ENCODE assay signal across 9 cellular contexts in the genomic region with DNA sequence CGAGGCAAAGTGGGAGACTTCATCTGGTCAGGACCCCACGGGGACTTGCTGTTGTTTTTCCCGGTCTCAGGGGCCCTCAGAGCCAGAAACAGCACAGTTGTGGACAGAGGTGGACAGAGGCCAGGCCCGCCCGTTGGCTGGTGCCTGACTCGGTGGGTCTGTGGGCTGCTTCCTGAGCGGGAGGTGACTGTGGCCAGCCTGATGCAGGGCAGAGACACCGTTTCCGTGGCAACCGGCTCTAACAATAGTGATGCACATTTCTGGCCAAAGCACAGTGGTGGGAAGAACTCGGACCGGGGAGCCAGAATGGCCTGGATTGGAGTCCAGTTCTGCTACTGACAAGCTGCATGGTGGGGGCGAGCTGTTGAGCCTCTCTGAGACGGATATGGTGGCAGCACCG. TPM values are rescaled to one million over a fixed set of nuclear protein-coding genes. Genes with fewer than 3 reads are reported as not detected.
A peak's percentile ranks its signal among the peaks of the same experiment; 100 is the strongest.
DNase-seq lines count a peak whose midpoint lies in the region; ATAC-seq and TF ChIP-seq lines count a peak whose summit lies in the region.
"Had no signal": no experiment of that assay in that cellular context is flagged by ENCODE, and none has a peak within 500 bp of the region (broad histone marks: within the 10 kb centered on the region; RNA-seq: fewer than 3 reads in every experiment).

No MANE protein-coding gene starts in this region.

- WGBS in thymus = 87% methylated on average over 15 of the region's 15 CpGs

- H3K9me3 ChIP-seq in thymus (ENCODE audit: control insufficient read depth) = no peaks in the 10 kb centered on the region

- POLR2A ChIA-PET in MCF 10A (lab: Yijun Ruan, JAX) = interaction anchor here (1.2 kb wide), 3 partner anchors 9 to 451 kb away, joined by 3 to 4 read pairs (median 4); no protein-coding TSS in a partner anchor

- peaks cover 6% of the 10 kb centered on the region for H3K27me3 Mint-ChIP-seq in activated CD8-positive, alpha-beta memory T cell treated with anti-CD3 and anti-CD28 coated beads, Interleukin-2, amount 10 ng/mL, durations not matched to agents 7 days and 5 days
- H3K27me3 Mint-ChIP-seq in MCF 10A (ENCODE audit: insufficient read depth, unreplicated experiment) = no peaks in the 10 kb centered on the region

- no peaks in the 10 kb centered on the region for H3K36me3 ChIP-seq in thymus (ENCODE audit: control insufficient read depth, insufficient read depth)

- H3K4me3 ChIP-seq in thymus (ENCODE audit: low read length) = no peak overlapping the region

- no peaks in the 10 kb centered on the region for H3K9me3 Mint-ChIP-seq in activated CD8-positive, alpha-beta memory T cell treated with anti-CD3 and anti-CD28 coated beads, Interleukin-2, amount 10 ng/mL, durations not matched to agents 7 days and 5 days (ENCODE audit: low read depth)
- H3K9me3 Mint-ChIP-seq in MCF 10A (ENCODE audit: unreplicated experiment) = no peaks in the 10 kb centered on the region

- CTCF ChIA-PET in activated CD8-positive, alpha-beta memory T cell treated with anti-CD3 and anti-CD28 coated beads, Interleukin-2, amount 10 ng/mL, durations not matched to agents 7 days and 5 days (lab: Charles Lee) = interaction anchor here (1.0 to 1.5 kb wide), 2 partner anchors 10 to 32 kb away, joined by 3 to 4 read pairs; no protein-coding TSS in a partner anchor
- CTCF ChIA-PET in MCF 10A (lab: Yijun Ruan, JAX) = interaction anchor here (0.6 to 1.0 kb wide), 3 partner anchors 13 to 250 kb away, joined by 3 to 5 read pairs (median 4); no protein-coding TSS in a partner anchor

- ATAC-seq in activated CD8-positive, alpha-beta memory T cell treated with anti-CD3 and anti-CD28 coated beads, Interleukin-2, amount 10 ng/mL, durations not matched to agents 7 days and 5 days = no peak

- H3K27ac Mint-ChIP-seq in activated CD8-positive, alpha-beta memory T cell treated with anti-CD3 and anti-CD28 coated beads, Interleukin-2, amount 10 ng/mL, durations not matched to agents 7 days and 5 days = peak overlapping the region; percentile 85
- H3K27ac Mint-ChIP-seq in MCF 10A (ENCODE audit: low read depth, unreplicated experiment) = peak overlapping the region; percentile 21
- H3K27ac Mint-ChIP-seq: memory B cell had no signal

- intact Hi-C loops in MCF 10A (cut with micrococcal nuclease) = no loop called here

- H3K4me1 Mint-ChIP-seq in activated CD8-positive, alpha-beta memory T cell treated with anti-CD3 and anti-CD28 coated beads, Interleukin-2, amount 10 ng/mL, durations not matched to agents 7 days and 5 days = peaks cover 31% of the 10 kb centered on the region
- H3K4me1 Mint-ChIP-seq in MCF 10A (ENCODE audit: insufficient read depth, unreplicated experiment) = peaks cover 22% of the 10 kb centered on the region
- H3K4me1 Mint-ChIP-seq: memory B cell had no signal

- no peaks in the 10 kb centered on the region for H3K27me3 ChIP-seq in thymus (ENCODE audit: control insufficient read depth, insufficient read depth)

- TF ChIP-seq CTCF in MCF 10A (IDR thresholded peaks at IDR 0.05; ENCODE audit: unreplicated experiment) = no peak

- H3K4me3 Mint-ChIP-seq in activated CD8-positive, alpha-beta memory T cell treated with anti-CD3 and anti-CD28 coated beads, Interleukin-2, amount 10 ng/mL, durations not matched to agents 7 days and 5 days = peak overlapping the region; percentile 50
- H3K4me3 Mint-ChIP-seq in MCF 10A (ENCODE audit: unreplicated experiment) = peak overlapping the region; percentile 51
- H3K4me3 Mint-ChIP-seq: memory B cell had no signal

- no peaks in the 10 kb centered on the region for H3K36me3 Mint-ChIP-seq in activated CD8-positive, alpha-beta memory T cell treated with anti-CD3 and anti-CD28 coated beads, Interleukin-2, amount 10 ng/mL, durations not matched to agents 7 days and 5 days
- no peaks in the 10 kb centered on the region for H3K36me3 Mint-ChIP-seq in MCF 10A (ENCODE audit: insufficient read depth, unreplicated experiment)
- H3K36me3 Mint-ChIP-seq: memory B cell had no signal

- BruUV-seq in MCF 10A (replicated peaks; lab: Mats Ljungman, UMichigan) = no TSS peak

- DNase-seq in activated CD8-positive, alpha-beta memory T cell treated with anti-CD3 and anti-CD28 coated beads, Interleukin-2, amount 10 ng/mL, durations not matched to agents 7 days and 5 days = no peak
- DNase-seq in activated CD8-positive, alpha-beta memory T cell treated with anti-CD3 and anti-CD28 coated beads for 24 hours = no peak
- DNase-seq in MCF 10A (ENCODE audit: unreplicated experiment) = no peak
- peak; percentile 56 for DNase-seq in left kidney (ENCODE audit: low read depth, low spot score)
- DNase-seq in RPMI8226 = no peak
- no peak for DNase-seq in AG08395 (ENCODE audit: low spot score)
- DNase-seq in stimulated activated CD4-positive, alpha-beta T cell treated with anti-CD3 and anti-CD28 coated beads, Interleukin-4, amount 100 ng/mL, for 1 hour = no peak

- H3K4me1 ChIP-seq in thymus (ENCODE audit: control insufficient read depth, insufficient read depth, low read length) = no peaks in the 10 kb centered on the region

- peak overlapping the region; percentile 70 for H3K27ac ChIP-seq in thymus (ENCODE audit: low read depth)

RNA-seq across cellular contexts. Expression of a gene that starts 58.7 kb away (rescaled TPM):
- total RNA-seq in activated CD8-positive, alpha-beta memory T cell treated with anti-CD3 and anti-CD28 coated beads, Interleukin-2, amount 10 ng/mL, durations not matched to agents 7 days and 5 days = 100 to 1,000 TPM in 1 of 2 experiments, 10 to 100 TPM in 1; 93.6 to 112 TPM
- total RNA-seq in MCF 10A (2022) = 149 and 193 TPM in 2 replicates
- 86.7 TPM for polyA plus RNA-seq in thymus
